24 cellular contexts compared by ENCODE assay signal in genomic region chr4:182521006-182521405, GRCh38.
"Had no signal": no experiment of that assay in that cellular context is flagged by ENCODE, and none has a peak within 500 bp of the region (broad histone marks: within the 10 kb centered on the region; RNA-seq: fewer than 3 reads in every experiment).

No MANE protein-coding gene starts in this region.

- ATAC-seq: esophagus mucosa; gastrocnemius medialis; left lobe of liver; naive thymus-derived CD4-positive, alpha-beta T cell; stimulated activated effector memory CD8-positive, alpha-beta T cell treated with anti-CD3 and anti-CD28 coated beads, Interleukin-12 subunit alpha, Interleukin-12 subunit beta, amount 100 ng/mL, for 72 hours had no signal

- H3K4me3 ChIP-seq: gastrocnemius medialis, lung, prostate gland, right atrium auricular region, sigmoid colon, stomach, thyroid gland, vagina had no signal

- DNase-seq: effector CD8-positive, alpha-beta T cell; endodermal cell; foreskin fibroblast; gastrocnemius medialis; head of caudate nucleus; kidney; mesenchymal stem cell; midbrain; naive thymus-derived CD4-positive, alpha-beta T cell; nucleus accumbens; sigmoid colon; stimulated activated CD4-positive, alpha-beta T cell treated with anti-CD3 and anti-CD28 coated beads, Interleukin-2, amount 100 ng/mL, for 24 hours; stimulated activated CD4-positive, alpha-beta T cell treated with anti-CD3 and anti-CD28 coated beads, Interleukin-4, amount 100 ng/mL, for 24 hours; stimulated activated naive CD4-positive, alpha-beta T cell treated with Interleukin-2 at 50 U/mL for 16 hours; stomach; thyroid gland had no signal

- H3K4me1 ChIP-seq: gastrocnemius medialis, prostate gland, right atrium auricular region, sigmoid colon, stomach, thyroid gland, vagina had no signal

- H3K36me3 ChIP-seq: gastrocnemius medialis, prostate gland, right atrium auricular region, sigmoid colon, stomach, thyroid gland, vagina had no signal

- H3K27me3 ChIP-seq: gastrocnemius medialis, right atrium auricular region, sigmoid colon, stomach, thyroid gland, vagina had no signal

- H3K9me3 ChIP-seq: gastrocnemius medialis, prostate gland, right atrium auricular region, sigmoid colon, stomach, thyroid gland, vagina had no signal

- H3K27ac ChIP-seq: epithelial cell of prostate, gastrocnemius medialis, prostate gland, right atrium auricular region, sigmoid colon, stomach, thyroid gland, vagina had no signal
